Comparison of ENCODE assay signal across 32 cellular contexts in genomic region chr10:133611079-133611478, GRCh38. TPM values are rescaled to one million over a fixed set of nuclear protein-coding genes. Genes with fewer than 3 reads are reported as not detected.
"Had no signal": no experiment of that assay in that cellular context is flagged by ENCODE, and none has a peak within 500 bp of the region (broad histone marks: within the 10 kb centered on the region; RNA-seq: fewer than 3 reads in every experiment).

No MANE protein-coding gene starts in this region.

- ATAC-seq: stimulated activated effector memory CD8-positive, alpha-beta T cell treated with anti-CD3 and anti-CD28 coated beads, Interleukin-12 subunit alpha, Interleukin-12 subunit beta, amount 100 ng/mL, for 72 hours; stimulated activated memory B cell treated with anti-CD40 and anti-IgM and Interleukin-4, amounts not matched to agents 10 μg/mL and 1 μg/mL and 100 μg/mL, for 72 hours; stimulated activated naive B cell treated with anti-CD40 and anti-IgM and Interleukin-4, amounts not matched to agents 10 μg/mL and 1 μg/mL and 100 μg/mL, for 72 hours; stimulated activated naive CD8-positive, alpha-beta T cell treated with anti-CD3 and anti-CD28 coated beads, Interleukin-15, amount 100 ng/mL, for 72 hours; stimulated activated naive CD8-positive, alpha-beta T cell treated with anti-CD3 and anti-CD28 coated beads, Interleukin-15, Interleukin-2, amounts not matched to agents 100 U/mL and 50 U/mL, for 24 hours; upper lobe of right lung had no signal

- H3K27ac Mint-ChIP-seq: stimulated activated effector memory CD8-positive, alpha-beta T cell treated with anti-CD3 and anti-CD28 coated beads, Interleukin-12 subunit alpha, Interleukin-12 subunit beta, amount 100 ng/mL, for 72 hours; stimulated activated memory B cell treated with anti-CD40 and anti-IgM and Interleukin-4, amounts not matched to agents 10 μg/mL and 1 μg/mL and 100 μg/mL, for 72 hours; stimulated activated naive B cell treated with anti-CD40 and anti-IgM and Interleukin-4, amounts not matched to agents 10 μg/mL and 1 μg/mL and 100 μg/mL, for 72 hours; stimulated activated naive CD8-positive, alpha-beta T cell treated with anti-CD3 and anti-CD28 coated beads, Interleukin-15, amount 100 ng/mL, for 72 hours; stimulated activated naive CD8-positive, alpha-beta T cell treated with anti-CD3 and anti-CD28 coated beads, Interleukin-15, Interleukin-2, amounts not matched to agents 100 ng/mL and 50 ng/mL, for 24 hours had no signal

- H3K4me1 ChIP-seq: suprapubic skin, testis, tibial artery, tibial nerve, upper lobe of left lung, upper lobe of right lung, uterus, vagina had no signal

- DNase-seq: stimulated activated CD4-positive, alpha-beta T cell treated with anti-CD3 and anti-CD28 coated beads, Interleukin-2, amount 100 ng/mL, for 24 hours; stimulated activated CD4-positive, alpha-beta T cell treated with anti-CD3 and anti-CD28 coated beads, Interleukin-2, amount 100 ng/mL, for 48 hours; stimulated activated CD4-positive, alpha-beta T cell treated with anti-CD3 and anti-CD28 coated beads, Interleukin-4, amount 100 ng/mL, for 1 hour; stimulated activated CD4-positive, alpha-beta T cell treated with anti-CD3 and anti-CD28 coated beads, Interleukin-4, amount 100 ng/mL, for 24 hours; stimulated activated CD4-positive, alpha-beta T cell treated with anti-CD3 and anti-CD28 coated beads, Interleukin-4, amount 100 ng/mL, for 4 hours; stimulated activated CD8-positive, alpha-beta memory T cell treated with anti-CD3 and anti-CD28 coated beads, Interleukin-4, amount 100 ng/mL, for 48 hours; stimulated activated naive B cell treated with anti-CD40 and anti-IgM and Interleukin-4, amounts not matched to agents 10 μg/mL and 1 μg/mL and 100 μg/mL, for 72 hours; stimulated activated naive CD4-positive, alpha-beta T cell; stimulated activated naive CD4-positive, alpha-beta T cell treated with Interleukin-2 at 50 U/mL for 16 hours; stimulated activated naive CD8-positive, alpha-beta T cell treated with anti-CD3 and anti-CD28 coated beads, Interleukin-15, amount 100 ng/mL, for 72 hours; stimulated activated naive CD8-positive, alpha-beta T cell treated with anti-CD3 and anti-CD28 coated beads, Interleukin-15, Interleukin-2, amounts not matched to agents 100 U/mL and 50 U/mL, for 24 hours; stomach; substantia nigra; testis; thyroid gland; tibial artery; transverse colon; upper lobe of left lung; upper lobe of right lung; uterus had no signal

- H3K4me3 Mint-ChIP-seq: stimulated activated effector memory CD8-positive, alpha-beta T cell treated with anti-CD3 and anti-CD28 coated beads, Interleukin-12 subunit alpha, Interleukin-12 subunit beta, amount 100 ng/mL, for 72 hours; stimulated activated memory B cell treated with anti-CD40 and anti-IgM and Interleukin-4, amounts not matched to agents 10 μg/mL and 1 μg/mL and 100 μg/mL, for 72 hours; stimulated activated naive B cell treated with anti-CD40 and anti-IgM and Interleukin-4, amounts not matched to agents 10 μg/mL and 1 μg/mL and 100 μg/mL, for 72 hours; stimulated activated naive CD8-positive, alpha-beta T cell treated with anti-CD3 and anti-CD28 coated beads, Interleukin-15, amount 100 ng/mL, for 72 hours; stimulated activated naive CD8-positive, alpha-beta T cell treated with anti-CD3 and anti-CD28 coated beads, Interleukin-15, Interleukin-2, amounts not matched to agents 100 ng/mL and 50 ng/mL, for 24 hours had no signal

- H3K27me3 ChIP-seq: testis, thyroid gland, tibial nerve, upper lobe of left lung, uterus, vagina had no signal

- H3K9me3 ChIP-seq: suprapubic skin, testis, thoracic aorta, thyroid gland, transverse colon, upper lobe of left lung, upper lobe of right lung, uterus, vagina had no signal

- H3K27ac ChIP-seq: stomach, suprapubic skin, testis, thoracic aorta, thyroid gland, tibial artery, tibial nerve, transverse colon, upper lobe of left lung, upper lobe of right lung, uterus, vagina had no signal

- H3K36me3 Mint-ChIP-seq: stimulated activated effector memory CD8-positive, alpha-beta T cell treated with anti-CD3 and anti-CD28 coated beads, Interleukin-12 subunit alpha, Interleukin-12 subunit beta, amount 100 ng/mL, for 72 hours; stimulated activated memory B cell treated with anti-CD40 and anti-IgM and Interleukin-4, amounts not matched to agents 10 μg/mL and 1 μg/mL and 100 μg/mL, for 72 hours; stimulated activated naive B cell treated with anti-CD40 and anti-IgM and Interleukin-4, amounts not matched to agents 10 μg/mL and 1 μg/mL and 100 μg/mL, for 72 hours had no signal

- H3K4me1 Mint-ChIP-seq: stimulated activated effector memory CD8-positive, alpha-beta T cell treated with anti-CD3 and anti-CD28 coated beads, Interleukin-12 subunit alpha, Interleukin-12 subunit beta, amount 100 ng/mL, for 72 hours; stimulated activated memory B cell treated with anti-CD40 and anti-IgM and Interleukin-4, amounts not matched to agents 10 μg/mL and 1 μg/mL and 100 μg/mL, for 72 hours; stimulated activated naive B cell treated with anti-CD40 and anti-IgM and Interleukin-4, amounts not matched to agents 10 μg/mL and 1 μg/mL and 100 μg/mL, for 72 hours; stimulated activated naive CD8-positive, alpha-beta T cell treated with anti-CD3 and anti-CD28 coated beads, Interleukin-15, amount 100 ng/mL, for 72 hours had no signal

- H3K9me3 Mint-ChIP-seq: stimulated activated effector memory CD8-positive, alpha-beta T cell treated with anti-CD3 and anti-CD28 coated beads, Interleukin-12 subunit alpha, Interleukin-12 subunit beta, amount 100 ng/mL, for 72 hours; stimulated activated naive CD8-positive, alpha-beta T cell treated with anti-CD3 and anti-CD28 coated beads, Interleukin-15, amount 100 ng/mL, for 72 hours; stimulated activated naive CD8-positive, alpha-beta T cell treated with anti-CD3 and anti-CD28 coated beads, Interleukin-15, Interleukin-2, amounts not matched to agents 100 ng/mL and 50 ng/mL, for 24 hours had no signal

- H3K4me3 ChIP-seq: stomach, suprapubic skin, testis, thoracic aorta, thyroid gland, tibial artery, tibial nerve, transverse colon, upper lobe of left lung, upper lobe of right lung, uterus, vagina had no signal

- H3K36me3 ChIP-seq: stomach, suprapubic skin, thoracic aorta, thyroid gland, tibial artery, tibial nerve, transverse colon, upper lobe of left lung, upper lobe of right lung, uterus, vagina had no signal

RNA-seq across cellular contexts. Expression of gene FRG2B, which starts 15.5 kb away (rescaled TPM):
- total RNA-seq: stomach, subcutaneous adipose tissue, suprapubic skin, temporal lobe, testis, thoracic aorta, thyroid gland, tibial nerve, transverse colon, upper lobe of left lung, upper lobe of right lung, ureter, urinary bladder, uterus, vagina had no signal
- polyA plus RNA-seq: stomach, thymus, urinary bladder had no signal

RNA-seq across cellular contexts. Expression of gene SYCE1, which starts 45.7 kb away (rescaled TPM):
- total RNA-seq: stomach, urinary bladder, vagina had no signal
- polyA plus RNA-seq: urinary bladder had no signal
